Comparison of ENCODE assay signal across 13 cellular contexts in genomic region chr11:117606211-117606610, GRCh38.
DNase-seq lines count a peak whose midpoint lies in the region; ATAC-seq and TF ChIP-seq lines count a peak whose summit lies in the region.
"Had no signal": no experiment of that assay in that cellular context is flagged by ENCODE, and none has a peak within 500 bp of the region (broad histone marks: within the 10 kb centered on the region; RNA-seq: fewer than 3 reads in every experiment).

No MANE protein-coding gene starts in this region.

- no peak overlapping the region for H3K4me3 Mint-ChIP-seq in activated T-helper 17 cell treated with anti-CD3 and anti-CD28 coated beads, Interleukin-2, amount 50 U/mL, for 72 hours
- H3K4me3 Mint-ChIP-seq: type B pancreatic cell had no signal

- no peaks in the 10 kb centered on the region for H3K27me3 ChIP-seq in left ventricle myocardium inferior (ENCODE audit: low read depth)

- H3K27ac ChIP-seq in left ventricle myocardium inferior (replicated peaks): no peak overlapping the region

- no peaks in the 10 kb centered on the region for H3K36me3 Mint-ChIP-seq in activated T-helper 17 cell treated with anti-CD3 and anti-CD28 coated beads, Interleukin-2, amount 50 U/mL, for 72 hours (ENCODE audit: low read depth)
- H3K36me3 Mint-ChIP-seq: type B pancreatic cell had no signal

- H3K9me3 ChIP-seq in left ventricle myocardium inferior (replicated peaks): no peaks in the 10 kb centered on the region
- H3K9me3 ChIP-seq: Caco-2 had no signal

- no peak overlapping the region for H3K4me3 ChIP-seq in left ventricle myocardium inferior

- H3K4me1 ChIP-seq in left ventricle myocardium inferior: no peaks in the 10 kb centered on the region
- H3K4me1 ChIP-seq: Caco-2 had no signal

- H3K27ac Mint-ChIP-seq in activated T-helper 17 cell treated with anti-CD3 and anti-CD28 coated beads, Interleukin-2, amount 50 U/mL, for 72 hours: peak overlapping the region; percentile 5
- H3K27ac Mint-ChIP-seq: progenitor cell of endocrine pancreas, type B pancreatic cell had no signal

- no peaks in the 10 kb centered on the region for H3K36me3 ChIP-seq in left ventricle myocardium inferior

- peaks cover 16% of the 10 kb centered on the region for H3K4me1 Mint-ChIP-seq in activated T-helper 17 cell treated with anti-CD3 and anti-CD28 coated beads, Interleukin-2, amount 50 U/mL, for 72 hours

- intact Hi-C loops in left ventricle myocardium inferior (cut with micrococcal nuclease): no loop called here

- no peaks in the 10 kb centered on the region for H3K9me3 Mint-ChIP-seq in activated T-helper 17 cell treated with anti-CD3 and anti-CD28 coated beads, Interleukin-2, amount 50 U/mL, for 72 hours
- H3K9me3 Mint-ChIP-seq: type B pancreatic cell had no signal

- no peak for TF ChIP-seq CTCF in left ventricle myocardium inferior (IDR thresholded peaks at IDR 0.05; ENCODE audit: borderline replicate concordance)

- DNase-seq in activated CD4-positive, CD25-positive, alpha-beta regulatory T cell treated with anti-CD3 and anti-CD28 coated beads, Interleukin-2, amount 50 U/mL, for 72 hours: no peak
- no peak for DNase-seq in DMS79 treated with DMSO at 0.1 percent for 48 hours (lab: John Stamatoyannopoulos, UW)
- DNase-seq in left ventricle myocardium inferior: no peak
- DNase-seq: activated T-cell treated with anti-CD3 and anti-CD28 coated beads, Interleukin-2, amount 50 U/mL, for 1 hour; Caco-2; NCI-H187 had no signal

- peak; percentile 65 to 70 for ATAC-seq in activated CD4-positive, CD25-positive, alpha-beta regulatory T cell treated with anti-CD3 and anti-CD28 coated beads, Interleukin-2, amount 50 U/mL, for 24 hours
- ATAC-seq in GM18517 (IDR thresholded peaks at IDR 0.05; ENCODE audit: unreplicated experiment): peak; percentile 57
- peak; percentile 54 for ATAC-seq in HG02763 (IDR thresholded peaks at IDR 0.05; ENCODE audit: unreplicated experiment)
- peak; percentile 81 for ATAC-seq in activated T-helper 17 cell treated with anti-CD3 and anti-CD28 coated beads, Interleukin-2, amount 50 U/mL, for 72 hours (replicated peaks)
- no peak for ATAC-seq in GM19324 (IDR thresholded peaks at IDR 0.05; ENCODE audit: low FRiP score, unreplicated experiment)

- H3K27me3 Mint-ChIP-seq in activated T-helper 17 cell treated with anti-CD3 and anti-CD28 coated beads, Interleukin-2, amount 50 U/mL, for 72 hours: peaks cover 6% of the 10 kb centered on the region
